In the genomic region with DNA sequence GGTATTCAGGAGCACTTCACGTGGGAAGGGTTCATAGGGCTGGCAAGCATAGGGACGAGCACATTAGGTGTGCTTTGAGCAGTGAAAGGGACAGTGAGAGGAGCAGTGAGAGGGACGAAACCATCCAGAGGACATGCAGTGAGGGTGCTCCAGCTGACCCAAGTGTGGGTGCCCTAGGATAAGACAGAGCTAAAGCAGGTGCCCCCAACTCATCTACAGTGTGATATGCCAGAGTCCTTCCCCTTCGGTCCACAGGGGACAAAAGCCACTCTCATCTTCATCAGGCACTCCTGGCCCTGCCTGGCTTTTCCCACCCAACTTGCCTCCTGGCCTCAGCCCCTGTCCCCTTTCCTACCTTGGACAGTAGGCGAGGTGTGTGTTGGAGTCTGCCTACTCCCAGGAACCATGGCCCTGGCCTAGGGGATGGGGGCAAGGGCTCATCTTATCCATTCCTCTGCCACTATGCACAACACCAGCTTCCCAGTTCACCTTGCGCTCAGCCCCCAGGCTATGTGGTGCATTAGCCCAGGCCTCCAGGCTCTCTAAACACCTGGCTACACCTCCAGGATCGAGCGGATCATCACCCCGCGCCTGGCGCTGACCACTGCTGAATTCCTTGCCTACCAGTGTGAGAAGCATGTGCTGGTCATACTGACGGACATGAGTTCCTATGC, we compare ENCODE assay signal across 1 cellular context.
A peak's percentile ranks its signal among the peaks of the same experiment; 100 is the strongest.
TF ChIP-seq lines count a peak whose summit lies in the region.

No MANE protein-coding gene starts in this region.

TF ChIP-seq in H1, 55 proteins besides CTCF, POLR2A, EP300 and RAD21:
- TF ChIP-seq EZH2 (IDR thresholded peaks at IDR 0.05; ENCODE audit: low read depth, low read length, severe bottlenecking): no peak
- TF ChIP-seq, protein P1, sequence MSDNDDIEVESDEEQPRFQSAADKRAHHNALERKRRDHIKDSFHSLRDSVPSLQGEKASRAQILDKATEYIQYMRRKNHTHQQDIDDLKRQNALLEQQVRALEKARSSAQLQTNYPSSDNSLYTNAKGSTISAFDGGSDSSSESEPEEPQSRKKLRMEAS (IDR thresholded peaks at IDR 0.05): 0 out of 2 replicates have a peak, but pooled peaks have one; percentile 12
TF ChIP-seq in H1: peak in this region for 1.
